ENCODE assay signal across 27 cellular contexts in genomic region chr1:222833484-222833883, GRCh38.
"Had no signal": no experiment of that assay in that cellular context is flagged by ENCODE, and none has a peak within 500 bp of the region (broad histone marks: within the 10 kb centered on the region; RNA-seq: fewer than 3 reads in every experiment).

No MANE protein-coding gene starts in this region.

- H2AFZ ChIP-seq: hepatocyte had no signal

- DNase-seq: heart right ventricle; kidney glomerular epithelial cell; left cardiac atrium; left lung; lower lobe of right lung; mammary epithelial cell; mesendoderm; midbrain; mucosa of descending colon; naive thymus-derived CD4-positive, alpha-beta T cell; ovary; right lobe of liver; stimulated activated CD4-positive, alpha-beta T cell treated with anti-CD3 and anti-CD28 coated beads, Interleukin-12 subunit alpha, Interleukin-12 subunit beta, amount 100 ng/mL, for 4 hours; stimulated activated CD4-positive, alpha-beta T cell treated with anti-CD3 and anti-CD28 coated beads, Interleukin-15, amount 100 ng/mL, for 24 hours; stimulated activated CD4-positive, alpha-beta T cell treated with anti-CD3 and anti-CD28 coated beads, Interleukin-2, amount 100 ng/mL, for 24 hours; stimulated activated CD4-positive, alpha-beta T cell treated with anti-CD3 and anti-CD28 coated beads, Interleukin-4, amount 100 ng/mL, for 1 hour; stimulated activated naive B cell treated with anti-CD40 and anti-IgM and Interleukin-4, amounts not matched to agents 10 μg/mL and 1 μg/mL and 100 μg/mL, for 72 hours; stomach; testis; thyroid gland; transverse colon; upper lobe of left lung had no signal

- H3K9me3 ChIP-seq: heart right ventricle, left lung, lower lobe of right lung, mucosa of descending colon, ovary, right atrium auricular region, right lobe of liver, stomach, testis, thyroid gland, transverse colon, upper lobe of left lung, vagina had no signal

- H3K4me3 Mint-ChIP-seq: naive thymus-derived CD4-positive, alpha-beta T cell; natural killer cell treated with Interleukin-12 subunit alpha and Interleukin-12 subunit beta and Interleukin-15 and Interleukin-18, amount 100 ng/mL, for 72 hours; stimulated activated naive B cell treated with anti-CD40 and anti-IgM and Interleukin-4, amounts not matched to agents 10 μg/mL and 1 μg/mL and 100 μg/mL, for 72 hours had no signal

- H3K27me3 ChIP-seq: heart right ventricle, hepatocyte, left lung, ovary, right atrium auricular region, right lobe of liver, stomach, testis, thyroid gland, transverse colon, upper lobe of left lung, vagina had no signal

- H3K4me2 ChIP-seq: hepatocyte had no signal

- H3K9me3 Mint-ChIP-seq: naive thymus-derived CD4-positive, alpha-beta T cell; natural killer cell treated with Interleukin-12 subunit alpha and Interleukin-12 subunit beta and Interleukin-15 and Interleukin-18, amount 100 ng/mL, for 72 hours; stimulated activated naive B cell treated with anti-CD40 and anti-IgM and Interleukin-4, amounts not matched to agents 10 μg/mL and 1 μg/mL and 100 μg/mL, for 72 hours had no signal

- H3K27ac ChIP-seq: heart right ventricle, hepatocyte, left lung, lower lobe of right lung, ovary, right atrium auricular region, right lobe of liver, stomach, testis, thyroid gland, transverse colon, upper lobe of left lung, vagina had no signal

- H3K27me3 Mint-ChIP-seq: naive thymus-derived CD4-positive, alpha-beta T cell; natural killer cell treated with Interleukin-12 subunit alpha and Interleukin-12 subunit beta and Interleukin-15 and Interleukin-18, amount 100 ng/mL, for 72 hours; progenitor cell of endocrine pancreas; stimulated activated naive B cell treated with anti-CD40 and anti-IgM and Interleukin-4, amounts not matched to agents 10 μg/mL and 1 μg/mL and 100 μg/mL, for 72 hours had no signal

- H3K36me3 Mint-ChIP-seq: natural killer cell treated with Interleukin-12 subunit alpha and Interleukin-12 subunit beta and Interleukin-15 and Interleukin-18, amount 100 ng/mL, for 72 hours had no signal

- H3K36me3 ChIP-seq: heart right ventricle, left lung, lower lobe of right lung, ovary, right atrium auricular region, right lobe of liver, thyroid gland, transverse colon, upper lobe of left lung, vagina had no signal

- H3K27ac Mint-ChIP-seq: naive thymus-derived CD4-positive, alpha-beta T cell; natural killer cell treated with Interleukin-12 subunit alpha and Interleukin-12 subunit beta and Interleukin-15 and Interleukin-18, amount 100 ng/mL, for 72 hours; progenitor cell of endocrine pancreas; stimulated activated naive B cell treated with anti-CD40 and anti-IgM and Interleukin-4, amounts not matched to agents 10 μg/mL and 1 μg/mL and 100 μg/mL, for 72 hours had no signal

- ATAC-seq: heart right ventricle; left cardiac atrium; left lung; lower lobe of right lung; mucosa of descending colon; naive thymus-derived CD4-positive, alpha-beta T cell; natural killer cell treated with Interleukin-12 subunit alpha and Interleukin-12 subunit beta and Interleukin-15 and Interleukin-18, amount 100 ng/mL, for 72 hours; right lobe of liver; stimulated activated naive B cell treated with anti-CD40 and anti-IgM and Interleukin-4, amounts not matched to agents 10 μg/mL and 1 μg/mL and 100 μg/mL, for 72 hours had no signal

- H3K4me3 ChIP-seq: heart right ventricle, hepatocyte, left lung, lower lobe of right lung, mucosa of descending colon, ovary, right atrium auricular region, right lobe of liver, stomach, testis, thyroid gland, transverse colon, upper lobe of left lung, vagina had no signal

- H3K4me1 ChIP-seq: left lung, lower lobe of right lung, right lobe of liver had no signal
